In the genomic region with DNA sequence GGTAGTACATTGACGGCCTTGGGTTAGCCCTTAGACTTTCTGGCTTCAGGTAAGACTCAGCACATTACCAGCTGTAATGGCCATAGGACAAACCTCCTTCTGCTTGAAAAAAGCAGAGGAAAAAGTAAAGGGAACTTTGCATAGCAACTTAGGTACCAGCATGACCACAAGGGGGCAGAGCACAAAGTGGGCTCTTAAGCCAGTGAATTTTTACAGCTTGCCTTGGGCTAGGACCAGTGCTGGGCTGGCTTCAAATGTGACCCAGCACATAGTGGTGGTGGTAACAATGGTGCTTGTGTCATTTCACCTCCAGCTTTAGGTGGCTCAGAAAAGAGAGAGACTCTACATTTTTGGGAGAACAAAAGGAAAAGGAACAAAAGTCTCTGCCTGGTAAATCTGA, we compare ENCODE assay signal across 1 cellular context.
TF ChIP-seq lines count a peak whose summit lies in the region.

No MANE protein-coding gene starts in this region.

TF ChIP-seq in GM23338, 12 proteins besides CTCF, POLR2A, EP300 and RAD21 (continued from another document):
- TF ChIP-seq, protein P1, sequence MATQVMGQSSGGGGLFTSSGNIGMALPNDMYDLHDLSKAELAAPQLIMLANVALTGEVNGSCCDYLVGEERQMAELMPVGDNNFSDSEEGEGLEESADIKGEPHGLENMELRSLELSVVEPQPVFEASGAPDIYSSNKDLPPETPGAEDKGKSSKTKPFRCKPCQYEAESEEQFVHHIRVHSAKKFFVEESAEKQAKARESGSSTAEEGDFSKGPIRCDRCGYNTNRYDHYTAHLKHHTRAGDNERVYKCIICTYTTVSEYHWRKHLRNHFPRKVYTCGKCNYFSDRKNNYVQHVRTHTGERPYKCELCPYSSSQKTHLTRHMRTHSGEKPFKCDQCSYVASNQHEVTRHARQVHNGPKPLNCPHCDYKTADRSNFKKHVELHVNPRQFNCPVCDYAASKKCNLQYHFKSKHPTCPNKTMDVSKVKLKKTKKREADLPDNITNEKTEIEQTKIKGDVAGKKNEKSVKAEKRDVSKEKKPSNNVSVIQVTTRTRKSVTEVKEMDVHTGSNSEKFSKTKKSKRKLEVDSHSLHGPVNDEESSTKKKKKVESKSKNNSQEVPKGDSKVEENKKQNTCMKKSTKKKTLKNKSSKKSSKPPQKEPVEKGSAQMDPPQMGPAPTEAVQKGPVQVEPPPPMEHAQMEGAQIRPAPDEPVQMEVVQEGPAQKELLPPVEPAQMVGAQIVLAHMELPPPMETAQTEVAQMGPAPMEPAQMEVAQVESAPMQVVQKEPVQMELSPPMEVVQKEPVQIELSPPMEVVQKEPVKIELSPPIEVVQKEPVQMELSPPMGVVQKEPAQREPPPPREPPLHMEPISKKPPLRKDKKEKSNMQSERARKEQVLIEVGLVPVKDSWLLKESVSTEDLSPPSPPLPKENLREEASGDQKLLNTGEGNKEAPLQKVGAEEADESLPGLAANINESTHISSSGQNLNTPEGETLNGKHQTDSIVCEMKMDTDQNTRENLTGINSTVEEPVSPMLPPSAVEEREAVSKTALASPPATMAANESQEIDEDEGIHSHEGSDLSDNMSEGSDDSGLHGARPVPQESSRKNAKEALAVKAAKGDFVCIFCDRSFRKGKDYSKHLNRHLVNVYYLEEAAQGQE (IDR thresholded peaks at IDR 0.05; ENCODE audit: unreplicated experiment) = no peak
- TF ChIP-seq EZH2 (IDR thresholded peaks at IDR 0.05; ENCODE audit: low read depth, unreplicated experiment) (no peak), CREB1 (CRISPR knock-in tag; IDR thresholded peaks at IDR 0.05; ENCODE audit: low read depth) (no peak), ZNF331 (CRISPR knock-in tag; IDR thresholded peaks at IDR 0.05; ENCODE audit: low read depth) (no peak), POLR2AphosphoS5 (IDR thresholded peaks at IDR 0.05; ENCODE audit: low read depth) (no peak), STAT1 (IDR thresholded peaks at IDR 0.05; ENCODE audit: unreplicated experiment) (no peak)
- TF ChIP-seq, protein P2, sequence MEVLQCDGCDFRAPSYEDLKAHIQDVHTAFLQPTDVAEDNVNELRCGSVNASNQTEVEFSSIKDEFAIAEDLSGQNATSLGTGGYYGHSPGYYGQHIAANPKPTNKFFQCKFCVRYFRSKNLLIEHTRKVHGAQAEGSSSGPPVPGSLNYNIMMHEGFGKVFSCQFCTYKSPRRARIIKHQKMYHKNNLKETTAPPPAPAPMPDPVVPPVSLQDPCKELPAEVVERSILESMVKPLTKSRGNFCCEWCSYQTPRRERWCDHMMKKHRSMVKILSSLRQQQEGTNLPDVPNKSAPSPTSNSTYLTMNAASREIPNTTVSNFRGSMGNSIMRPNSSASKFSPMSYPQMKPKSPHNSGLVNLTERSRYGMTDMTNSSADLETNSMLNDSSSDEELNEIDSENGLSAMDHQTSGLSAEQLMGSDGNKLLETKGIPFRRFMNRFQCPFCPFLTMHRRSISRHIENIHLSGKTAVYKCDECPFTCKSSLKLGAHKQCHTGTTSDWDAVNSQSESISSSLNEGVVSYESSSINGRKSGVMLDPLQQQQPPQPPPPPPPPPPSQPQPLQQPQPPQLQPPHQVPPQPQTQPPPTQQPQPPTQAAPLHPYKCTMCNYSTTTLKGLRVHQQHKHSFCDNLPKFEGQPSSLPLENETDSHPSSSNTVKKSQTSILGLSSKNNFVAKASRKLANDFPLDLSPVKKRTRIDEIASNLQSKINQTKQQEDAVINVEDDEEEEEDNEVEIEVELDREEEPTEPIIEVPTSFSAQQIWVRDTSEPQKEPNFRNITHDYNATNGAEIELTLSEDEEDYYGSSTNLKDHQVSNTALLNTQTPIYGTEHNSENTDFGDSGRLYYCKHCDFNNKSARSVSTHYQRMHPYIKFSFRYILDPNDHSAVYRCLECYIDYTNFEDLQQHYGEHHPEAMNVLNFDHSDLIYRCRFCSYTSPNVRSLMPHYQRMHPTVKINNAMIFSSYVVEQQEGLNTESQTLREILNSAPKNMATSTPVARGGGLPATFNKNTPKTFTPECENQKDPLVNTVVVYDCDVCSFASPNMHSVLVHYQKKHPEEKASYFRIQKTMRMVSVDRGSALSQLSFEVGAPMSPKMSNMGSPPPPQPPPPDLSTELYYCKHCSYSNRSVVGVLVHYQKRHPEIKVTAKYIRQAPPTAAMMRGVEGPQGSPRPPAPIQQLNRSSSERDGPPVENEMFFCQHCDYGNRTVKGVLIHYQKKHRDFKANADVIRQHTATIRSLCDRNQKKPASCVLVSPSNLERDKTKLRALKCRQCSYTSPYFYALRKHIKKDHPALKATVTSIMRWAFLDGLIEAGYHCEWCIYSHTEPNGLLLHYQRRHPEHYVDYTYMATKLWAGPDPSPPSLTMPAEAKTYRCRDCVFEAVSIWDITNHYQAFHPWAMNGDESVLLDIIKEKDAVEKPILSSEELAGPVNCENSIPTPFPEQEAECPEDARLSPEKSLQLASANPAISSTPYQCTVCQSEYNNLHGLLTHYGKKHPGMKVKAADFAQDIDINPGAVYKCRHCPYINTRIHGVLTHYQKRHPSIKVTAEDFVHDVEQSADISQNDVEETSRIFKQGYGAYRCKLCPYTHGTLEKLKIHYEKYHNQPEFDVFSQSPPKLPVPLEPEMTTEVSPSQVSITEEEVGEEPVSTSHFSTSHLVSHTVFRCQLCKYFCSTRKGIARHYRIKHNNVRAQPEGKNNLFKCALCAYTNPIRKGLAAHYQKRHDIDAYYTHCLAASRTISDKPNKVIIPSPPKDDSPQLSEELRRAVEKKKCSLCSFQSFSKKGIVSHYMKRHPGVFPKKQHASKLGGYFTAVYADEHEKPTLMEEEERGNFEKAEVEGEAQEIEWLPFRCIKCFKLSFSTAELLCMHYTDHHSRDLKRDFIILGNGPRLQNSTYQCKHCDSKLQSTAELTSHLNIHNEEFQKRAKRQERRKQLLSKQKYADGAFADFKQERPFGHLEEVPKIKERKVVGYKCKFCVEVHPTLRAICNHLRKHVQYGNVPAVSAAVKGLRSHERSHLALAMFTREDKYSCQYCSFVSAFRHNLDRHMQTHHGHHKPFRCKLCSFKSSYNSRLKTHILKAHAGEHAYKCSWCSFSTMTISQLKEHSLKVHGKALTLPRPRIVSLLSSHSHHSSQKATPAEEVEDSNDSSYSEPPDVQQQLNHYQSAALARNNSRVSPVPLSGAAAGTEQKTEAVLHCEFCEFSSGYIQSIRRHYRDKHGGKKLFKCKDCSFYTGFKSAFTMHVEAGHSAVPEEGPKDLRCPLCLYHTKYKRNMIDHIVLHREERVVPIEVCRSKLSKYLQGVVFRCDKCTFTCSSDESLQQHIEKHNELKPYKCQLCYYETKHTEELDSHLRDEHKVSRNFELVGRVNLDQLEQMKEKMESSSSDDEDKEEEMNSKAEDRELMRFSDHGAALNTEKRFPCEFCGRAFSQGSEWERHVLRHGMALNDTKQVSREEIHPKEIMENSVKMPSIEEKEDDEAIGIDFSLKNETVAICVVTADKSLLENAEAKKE (CRISPR knock-in tag; IDR thresholded peaks at IDR 0.05) = no peak
